Comparison of ENCODE assay signal across 23 cellular contexts in the genomic region with DNA sequence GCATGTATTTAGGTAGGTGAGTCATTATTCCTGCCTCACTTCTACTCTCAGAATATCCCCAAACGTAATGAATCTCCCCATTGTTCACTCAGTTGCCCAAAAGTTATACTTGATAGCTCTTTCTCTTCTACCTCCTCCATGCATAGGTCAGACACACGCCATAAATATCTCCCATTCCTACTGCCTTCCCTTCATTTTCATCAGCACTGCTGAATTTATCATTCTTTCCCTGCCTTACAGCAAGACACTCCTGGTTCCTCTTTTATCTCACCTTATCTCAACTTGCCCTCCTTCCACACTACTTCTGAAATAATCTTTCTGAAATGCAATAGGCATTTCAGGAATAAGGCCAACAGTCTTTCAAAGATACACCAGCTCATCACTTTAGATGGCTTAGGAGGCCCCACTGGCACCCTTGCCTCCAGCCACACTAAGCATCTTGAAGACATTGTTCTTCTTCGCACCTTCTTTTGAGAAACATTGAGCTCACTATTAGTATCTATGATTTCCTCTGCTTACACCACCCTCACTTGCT.
DNase-seq lines count a peak whose midpoint lies in the region; ATAC-seq, FAIRE-seq and TF ChIP-seq lines count a peak whose summit lies in the region.
"Had no signal": no experiment of that assay in that cellular context is flagged by ENCODE, and none has a peak within 500 bp of the region (broad histone marks: within the 10 kb centered on the region; RNA-seq: fewer than 3 reads in every experiment).

No MANE protein-coding gene starts in this region.

- H3K27ac Mint-ChIP-seq in astrocyte (ENCODE audit: unreplicated experiment) (peak overlapping the region; percentile 67), nephron progenitor cell (peak overlapping the region; percentile 10)

- peak overlapping the region; percentile 16; the same call in 1 of the 2 replicates for H3K14ac ChIP-seq in IMR-90 (replicated peaks; ENCODE audit: low read depth, low read length)

- TF ChIP-seq RAD21 in IMR-90 (IDR thresholded peaks at IDR 0.05; ENCODE audit: low read length) = no peak

- no TSS peak for BruUV-seq in IMR-90 (replicated peaks; lab: Mats Ljungman, UMichigan)

- H4K91ac ChIP-seq in IMR-90 (ENCODE audit: insufficient read depth, low read depth, low read length) = peak overlapping the region; percentile 88

- H2AFZ ChIP-seq in IMR-90 (replicated peaks; ENCODE audit: low read length, poor library complexity) = no peak overlapping the region
- H2AFZ ChIP-seq in astrocyte (ENCODE audit: low read depth, low read length) = no peak overlapping the region
- no peak overlapping the region for H2AFZ ChIP-seq in Karpas-422 (ENCODE audit: low read length)
- H2AFZ ChIP-seq: GM23248 had no signal

- H3K56ac ChIP-seq in IMR-90 (ENCODE audit: extremely low read depth, insufficient read depth, low read length) = no peak overlapping the region

- no peak overlapping the region for H3K4me3 ChIP-seq in IMR-90 (ENCODE audit: insufficient read depth, low read depth, low read length)
- H3K4me3 ChIP-seq in RWPE2 (ENCODE audit: severe bottlenecking) = no peak overlapping the region
- H3K4me3 ChIP-seq in astrocyte (ENCODE audit: insufficient read depth, low read depth, low read length) = no peak overlapping the region
- H3K4me3 ChIP-seq in heart right ventricle = no peak overlapping the region
- no peak overlapping the region for H3K4me3 ChIP-seq in Karpas-422 (ENCODE audit: low read length)
- H3K4me3 ChIP-seq: BLaER1, GM12878, GM23248, HAP-1 had no signal

- H3K27ac ChIP-seq in IMR-90 (ENCODE audit: insufficient read depth, low read length) (0 out of 2 replicates have a peak overlapping the region, but pooled peaks have one; percentile 4), RWPE2 (ENCODE audit: poor library complexity, severe bottlenecking) (peak overlapping the region; percentile 87), astrocyte (ENCODE audit: low read depth, low read length) (peak overlapping the region; percentile 34), heart right ventricle (no peak overlapping the region), Karpas-422 (ENCODE audit: low read length) (no peak overlapping the region)
- H3K27ac ChIP-seq: BLaER1, GM23248, HL-60 had no signal

- CTCF ChIA-PET in IMR-90 (lab: Yijun Ruan, JAX) = interaction anchor here (0.6 to 0.8 kb wide), 2 partner anchors 11 to 182 kb away, joined by 3 read pairs; no protein-coding TSS in a partner anchor

- H3K9me3 Mint-ChIP-seq in astrocyte (ENCODE audit: unreplicated experiment) (no peaks in the 10 kb centered on the region), nephron progenitor cell (no peaks in the 10 kb centered on the region)
- H3K9me3 Mint-ChIP-seq: CD4-positive, alpha-beta memory T cell had no signal

- peaks cover 7% of the 10 kb centered on the region for H3K4me1 ChIP-seq in IMR-90 (ENCODE audit: control insufficient read depth, insufficient read depth, low read length)
- H3K4me1 ChIP-seq in RWPE2 (ENCODE audit: insufficient read depth, poor library complexity, severe bottlenecking) = peaks cover 28% of the 10 kb centered on the region
- peaks cover 7% of the 10 kb centered on the region for H3K4me1 ChIP-seq in astrocyte (ENCODE audit: insufficient read depth, low read length)
- H3K4me1 ChIP-seq in heart right ventricle = no peaks in the 10 kb centered on the region
- no peaks in the 10 kb centered on the region for H3K4me1 ChIP-seq in Karpas-422 (ENCODE audit: low read length)
- H3K4me1 ChIP-seq: HAP-1 had no signal

- peak overlapping the region; percentile 96 for H3K4ac ChIP-seq in IMR-90 (ENCODE audit: low read depth, low read length)

- no peaks in the 10 kb centered on the region for H3K9me3 ChIP-seq in IMR-90 (ENCODE audit: control insufficient read depth, insufficient read depth, low read length)
- no peaks in the 10 kb centered on the region for H3K9me3 ChIP-seq in RWPE2 (ENCODE audit: severe bottlenecking)
- H3K9me3 ChIP-seq in astrocyte (ENCODE audit: insufficient read depth, low read depth, low read length) = no peaks in the 10 kb centered on the region
- H3K9me3 ChIP-seq in heart right ventricle = no peaks in the 10 kb centered on the region
- no peaks in the 10 kb centered on the region for H3K9me3 ChIP-seq in Karpas-422 (ENCODE audit: low read length)
- H3K9me3 ChIP-seq: BLaER1, HAP-1 had no signal

- H3K23ac ChIP-seq in IMR-90 (ENCODE audit: low read depth, low read length) = peak overlapping the region; percentile 25

- H3K36me3 ChIP-seq in IMR-90 (ENCODE audit: control insufficient read depth, insufficient read depth, low read length) (no peaks in the 10 kb centered on the region), RWPE2 (ENCODE audit: low read depth) (no peaks in the 10 kb centered on the region), astrocyte (ENCODE audit: insufficient read depth, low read length) (no peaks in the 10 kb centered on the region), heart right ventricle (no peaks in the 10 kb centered on the region), Karpas-422 (ENCODE audit: insufficient read depth, low read length) (no peaks in the 10 kb centered on the region)
- H3K36me3 ChIP-seq: BLaER1, HAP-1 had no signal

- peak overlapping the region; percentile 32 for H2BK5ac ChIP-seq in IMR-90 (ENCODE audit: low read depth, low read length, poor library complexity, severe bottlenecking)

- H3K9ac ChIP-seq in IMR-90 (ENCODE audit: low read depth, low read length) = no peak overlapping the region
- H3K9ac ChIP-seq in astrocyte (ENCODE audit: low read length) = no peak overlapping the region
- H3K9ac ChIP-seq in Karpas-422 (ENCODE audit: low read length) = no peak overlapping the region
- H3K9ac ChIP-seq: BLaER1, GM23248 had no signal

- peak overlapping the region; percentile 34 for H3K18ac ChIP-seq in IMR-90 (ENCODE audit: low read depth, low read length)

- H3K9me2 ChIP-seq in Karpas-422 (replicated peaks; ENCODE audit: insufficient read depth, low read length) = no peaks in the 10 kb centered on the region

- H3K4me1 Mint-ChIP-seq in astrocyte (ENCODE audit: low read depth, unreplicated experiment) = peaks cover 26% of the 10 kb centered on the region
- peaks cover 13% of the 10 kb centered on the region for H3K4me1 Mint-ChIP-seq in nephron progenitor cell

- H3K79me2 ChIP-seq in astrocyte (ENCODE audit: insufficient read depth, low read length) (no peaks in the 10 kb centered on the region), Karpas-422 (ENCODE audit: low read length) (no peaks in the 10 kb centered on the region)

- no peak for FAIRE-seq in astrocyte (lab: Jason Lieb, UNC)
- FAIRE-seq: GM12878, HepG2, RCC 7860 had no signal

- peaks cover 7% of the 10 kb centered on the region; the same call in 1 of the 2 replicates for H3K9me1 ChIP-seq in IMR-90 (ENCODE audit: insufficient read depth, low read length)

- DNase-seq in IMR-90 = no peak
- no peak for DNase-seq in RWPE2 (ENCODE audit: low spot score)
- no peak for DNase-seq in astrocyte (ENCODE audit: low read depth)
- DNase-seq in nephron progenitor cell = no peak
- no peak for DNase-seq in NCI-H446 treated with DMSO at 0.1 percent for 48 hours (lab: John Stamatoyannopoulos, UW)
- no peak for DNase-seq in heart right ventricle
- no peak for DNase-seq in Karpas-422
- DNase-seq: ACHN; CD4-positive, alpha-beta memory T cell; DND-41; GM23248; KG1; NCI-H187; NCI-H510A treated with DMSO at 0.1 percent for 48 hours; NCI-H748 treated with DMSO at 0.1 percent for 48 hours; NK-92 treated with Interleukin-12 subunit alpha and Interleukin-12 subunit beta, amount 100 ng/mL, for 24 hours; SW 1271 had no signal

- dilution Hi-C loops in IMR-90 (cut with HindIII; ENCODE audit: low sequenced_read_pairs, unreplicated experiment) = no loop called here

- peak overlapping the region; percentile 96 for H2AK5ac ChIP-seq in IMR-90 (ENCODE audit: low read depth, low read length)

- H3K79me1 ChIP-seq in IMR-90 (ENCODE audit: low read depth in 1 of 2, low read length in 2 of 2) = no peaks in the 10 kb centered on the region; a peak in 1 of 4 replicates

- 100% methylated on average over 1 of the region's 3 CpGs; no CpG with 5 or more reads in 1 of the 2 experiments for WGBS in IMR-90 (ENCODE audit: extremely low coverage in 2 of 2, insufficient read length in 1 of 2), 2 experiments
- 85 to 89% methylated on average over 3 of the region's 3 CpGs for WGBS in heart right ventricle, 2 donors

- peak overlapping the region; percentile 97 for H2BK120ac ChIP-seq in IMR-90 (ENCODE audit: low read depth, low read length)

- peak overlapping the region; percentile 48 for H2AK9ac ChIP-seq in IMR-90 (replicated peaks; ENCODE audit: low read depth, low read length, poor library complexity)

- no peak for TF ChIP-seq POLR2A in IMR-90 (IDR thresholded peaks at IDR 0.05; ENCODE audit: low read depth, low read length)

- no peak overlapping the region for H3K4me2 ChIP-seq in IMR-90 (ENCODE audit: low read depth, low read length)
- no peak overlapping the region for H3K4me2 ChIP-seq in astrocyte (ENCODE audit: low read length)
- no peak overlapping the region for H3K4me2 ChIP-seq in Karpas-422 (ENCODE audit: low read depth, low read length, poor library complexity, severe bottlenecking)
- H3K4me2 ChIP-seq: BLaER1 had no signal

- H4K20me1 ChIP-seq in IMR-90 (ENCODE audit: insufficient read depth, low read length) (no peaks in the 10 kb centered on the region), astrocyte (ENCODE audit: insufficient read depth, low read length) (no peaks in the 10 kb centered on the region), Karpas-422 (ENCODE audit: insufficient read depth, low read depth, low read length) (no peaks in the 10 kb centered on the region)
- H4K20me1 ChIP-seq: BLaER1 had no signal

- H3K4me3 Mint-ChIP-seq in astrocyte (ENCODE audit: unreplicated experiment) (no peak overlapping the region), nephron progenitor cell (no peak overlapping the region)
- H3K4me3 Mint-ChIP-seq: CD4-positive, alpha-beta memory T cell had no signal

- H2BK15ac ChIP-seq in IMR-90 (ENCODE audit: low read depth, low read length) = peak overlapping the region; percentile 78; the same call in 2 of the 3 replicates

- H3K27me3 Mint-ChIP-seq in astrocyte (ENCODE audit: low read depth, unreplicated experiment) (no peaks in the 10 kb centered on the region), nephron progenitor cell (ENCODE audit: low read depth, poor library complexity) (peaks cover 3% of the 10 kb centered on the region)

- intact Hi-C loops in IMR-90 (cut with micrococcal nuclease) (loop anchor here (5.0 to 10.0 kb wide), 2 partner anchors 291 to 604 kb away; no protein-coding TSS in a partner anchor), heart right ventricle (cut with DNase I) (loop anchor here (2.0 to 10.0 kb wide), 9 partner anchors 51 to 1174 kb away; partner anchors contain the start of gene IRS2 (in 5 of the 10))

- POLR2A ChIA-PET in IMR-90 (lab: Charles Lee; ENCODE audit: unreplicated experiment) = interaction anchor here (0.6 kb wide), 1 partner anchor 87 kb away, joined by 3 read pairs; no protein-coding TSS in a partner anchor

- H4K5ac ChIP-seq in IMR-90 (ENCODE audit: low read depth, low read length) = no peak overlapping the region; the same call in 1 of the 2 replicates

- ATAC-seq in IMR-90 (ENCODE audit: low read depth) (no peak), RWPE2 (ENCODE audit: low read depth) (no peak), heart right ventricle (no peak)
- ATAC-seq: GM12878, HepG2 had no signal

- TF ChIP-seq CTCF in IMR-90 (conservative IDR thresholded peaks at IDR 0.05; ENCODE audit: low read depth, low read length) (no peak), RWPE2 (IDR thresholded peaks at IDR 0.05; ENCODE audit: poor library complexity, severe bottlenecking) (no peak), astrocyte (IDR thresholded peaks at IDR 0.05; ENCODE audit: insufficient read depth, low read depth, low read length) (no peak), nephron progenitor cell (IDR thresholded peaks at IDR 0.05) (no peak), heart right ventricle (IDR thresholded peaks at IDR 0.05) (no peak)

- H3K36me3 Mint-ChIP-seq in astrocyte (ENCODE audit: low read depth, unreplicated experiment) = no peaks in the 10 kb centered on the region
- H3K36me3 Mint-ChIP-seq in nephron progenitor cell (ENCODE audit: low read depth) = no peaks in the 10 kb centered on the region
- H3K36me3 Mint-ChIP-seq: CD4-positive, alpha-beta memory T cell had no signal

- peak overlapping the region; percentile 88 for H2BK20ac ChIP-seq in IMR-90 (ENCODE audit: low read depth, low read length)

- H3K27me3 ChIP-seq in IMR-90 (ENCODE audit: control insufficient read depth, insufficient read depth, low read length) = no peaks in the 10 kb centered on the region
- H3K27me3 ChIP-seq in RWPE2 (ENCODE audit: insufficient read depth, poor library complexity, severe bottlenecking) = no peaks in the 10 kb centered on the region
- H3K27me3 ChIP-seq in astrocyte (ENCODE audit: insufficient read depth, low read length) = no peaks in the 10 kb centered on the region
- H3K27me3 ChIP-seq in heart right ventricle = no peaks in the 10 kb centered on the region
- H3K27me3 ChIP-seq in Karpas-422 (ENCODE audit: low read length) = no peaks in the 10 kb centered on the region
- H3K27me3 ChIP-seq: BLaER1 had no signal

- in situ Hi-C loops in IMR-90 (cut with MboI; ENCODE audit: low sequenced_read_pairs) = loop anchor here (5.0 to 10.0 kb wide), 2 partner anchors 811 to 1144 kb away; no protein-coding TSS in a partner anchor

- peak overlapping the region; percentile 31 to 67; a peak in 3 of 4 replicates for H4K8ac ChIP-seq in IMR-90 (ENCODE audit: low read depth in 2 of 2, low read length in 2 of 2)

Comparison
In these comparisons a context has a peak if more than half of its experiments do, and no peak if none do; other contexts are left out.
1. H3K27ac ChIP-seq: peak in IMR-90 (single experiment), RWPE2 (single experiment) and astrocyte (single experiment); none in heart right ventricle (0 of 10) and Karpas-422 (single experiment).